Comparison of ENCODE assay signal across 9 cellular contexts in the genomic region with DNA sequence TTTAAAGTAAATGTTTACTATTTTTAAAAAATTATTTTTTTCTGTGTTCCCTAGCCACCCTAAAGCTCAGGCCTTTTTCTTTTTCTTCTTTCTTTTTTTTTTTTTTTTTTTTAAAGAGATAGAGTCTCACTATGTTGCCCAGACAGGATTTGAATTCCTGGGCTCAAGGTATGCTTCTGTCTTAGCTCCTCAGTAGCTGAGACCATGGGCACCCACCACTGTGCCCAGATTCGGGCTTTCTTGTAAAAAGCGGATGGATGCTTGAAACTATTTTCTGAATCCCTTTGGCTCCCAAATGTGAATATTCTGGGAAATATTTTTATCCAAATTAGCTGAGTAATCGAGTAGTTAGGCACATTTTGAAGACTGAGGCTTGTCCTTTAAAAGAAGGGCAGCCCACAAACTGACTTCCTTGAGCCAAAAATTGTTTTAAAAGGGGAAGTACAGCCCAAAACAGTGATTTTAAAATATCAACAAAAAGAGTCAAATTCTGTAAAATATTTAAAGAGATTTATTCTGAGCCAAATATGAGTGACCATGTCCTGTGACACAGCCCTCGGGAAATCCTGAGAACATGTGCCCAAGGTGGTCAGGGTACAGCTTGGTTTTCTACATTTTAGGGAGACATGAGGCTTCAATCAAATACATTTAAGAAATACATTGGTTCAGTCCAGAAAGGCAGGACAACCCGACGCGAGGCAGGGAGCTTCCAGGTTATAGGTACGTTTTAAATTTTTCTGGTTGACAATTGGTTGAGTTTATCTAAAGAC. TPM values are rescaled to one million over a fixed set of nuclear protein-coding genes. Genes with fewer than 3 reads are reported as not detected.
A peak's percentile ranks its signal among the peaks of the same experiment; 100 is the strongest.
DNase-seq lines count a peak whose midpoint lies in the region; ATAC-seq and TF ChIP-seq lines count a peak whose summit lies in the region.
"Had no signal": no experiment of that assay in that cellular context is flagged by ENCODE, and none has a peak within 500 bp of the region (broad histone marks: within the 10 kb centered on the region; RNA-seq: fewer than 3 reads in every experiment).

No MANE protein-coding gene starts in this region.

- peak overlapping the region; percentile 79 for H3K27ac ChIP-seq in RWPE2 (ENCODE audit: poor library complexity, severe bottlenecking)

- no peak for DNase-seq in RWPE2 (ENCODE audit: low spot score)
- DNase-seq in fibroblast of peridontal ligament (ENCODE audit: extremely low read depth) = peak; percentile 52
- DNase-seq in sciatic nerve (ENCODE audit: low spot score) = no peak
- no peak for DNase-seq in NCI-H2227 treated with DMSO at 0.1 percent for 48 hours (lab: John Stamatoyannopoulos, UW)
- no peak for DNase-seq in AML-193 (lab: John Stamatoyannopoulos, UW)
- DNase-seq in GM19238 (ENCODE audit: insufficient read length, low spot score) = no peak
- no peak for DNase-seq in GM13977 (ENCODE audit: low spot score)

- ATAC-seq in RWPE2 (ENCODE audit: low read depth) (no peak), sciatic nerve (peak; percentile 31)

- in situ Hi-C loops in GM13977 (cut with MboI; ENCODE audit: low pct_unique_long_range_greater_than_20kb, low sequenced_read_pairs, unreplicated experiment) = no loop called here

- H3K27me3 ChIP-seq in RWPE2 (ENCODE audit: insufficient read depth, poor library complexity, severe bottlenecking) = no peaks in the 10 kb centered on the region

- peak overlapping the region; percentile 28; the same call in 1 of the 2 replicates for H3K4me3 ChIP-seq in GM08714 (ENCODE audit: low read length)
- H3K4me3 ChIP-seq in RWPE2 (ENCODE audit: severe bottlenecking) = no peak overlapping the region

- TF ChIP-seq CTCF in RWPE2 (IDR thresholded peaks at IDR 0.05; ENCODE audit: poor library complexity, severe bottlenecking) (no peak), GM13977 (IDR thresholded peaks at IDR 0.05; ENCODE audit: extremely low read depth, insufficient read depth, missing control alignments) (no peak)

- H3K9me3 ChIP-seq in RWPE2 (ENCODE audit: severe bottlenecking) = no peaks in the 10 kb centered on the region

- H3K36me3 ChIP-seq in RWPE2 (ENCODE audit: low read depth) = no peaks in the 10 kb centered on the region

- intact Hi-C loops in sciatic nerve (cut with DNase I) = no loop called here

- peaks cover 8% of the 10 kb centered on the region for H3K4me1 ChIP-seq in RWPE2 (ENCODE audit: insufficient read depth, poor library complexity, severe bottlenecking)

RNA-seq across cellular contexts. Expression of gene HIGD1C, which starts 28.8 kb away (rescaled TPM):
- not detected for total RNA-seq in sciatic nerve
- total RNA-seq: activated CD8-positive, alpha-beta memory T cell treated with anti-CD3 and anti-CD28 coated beads for 36 hours had no signal
